In the genomic region with DNA sequence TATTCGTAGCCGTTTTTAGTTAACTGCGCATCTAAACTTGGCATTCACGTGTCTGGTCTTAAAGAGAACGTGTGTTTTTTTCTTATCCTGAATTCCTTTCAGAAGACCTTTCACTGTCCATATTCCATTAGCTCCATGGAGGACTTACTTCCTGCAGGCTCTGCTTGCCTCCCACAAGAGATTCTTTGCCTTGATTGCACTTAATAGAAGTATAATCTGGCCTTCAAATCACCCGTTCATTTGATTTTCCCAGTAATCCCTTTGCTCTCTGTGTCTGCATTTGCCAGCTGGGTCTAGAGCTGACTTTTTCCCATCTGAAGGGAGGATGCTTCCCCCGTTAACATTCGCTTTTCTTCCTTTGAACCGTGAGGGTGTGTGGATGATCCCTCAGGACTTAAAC, we compare ENCODE assay signal across 19 cellular contexts.
DNase-seq lines count a peak whose midpoint lies in the region; ATAC-seq, FAIRE-seq and TF ChIP-seq lines count a peak whose summit lies in the region.
"Had no signal": no experiment of that assay in that cellular context is flagged by ENCODE, and none has a peak within 500 bp of the region (broad histone marks: within the 10 kb centered on the region; RNA-seq: fewer than 3 reads in every experiment).

No MANE protein-coding gene starts in this region.

- intact Hi-C loops in HepG2 (cut with micrococcal nuclease; ENCODE audit: unreplicated experiment) (loop anchor here (2.0 kb wide), 1 partner anchor 209 kb away; no protein-coding TSS in a partner anchor), right lobe of liver (cut with DNase I) (no loop called here), MCF 10A (cut with micrococcal nuclease) (no loop called here)

- peaks cover 7% of the 10 kb centered on the region for H3K27me3 Mint-ChIP-seq in mesothelial cell of epicardium (ENCODE audit: low read depth)
- no peaks in the 10 kb centered on the region for H3K27me3 Mint-ChIP-seq in MCF 10A (ENCODE audit: insufficient read depth, unreplicated experiment)

- no peak for TF ChIP-seq RAD21 in HepG2 (CRISPR knock-in tag; IDR thresholded peaks at IDR 0.05)

- no peak overlapping the region for H3K27ac ChIP-seq in HepG2 (ENCODE audit: extremely low read length, insufficient read depth, low read length)
- H3K27ac ChIP-seq in right lobe of liver, result no peak overlapping the region
- H3K27ac ChIP-seq in hepatocyte, result no peak overlapping the region
- H3K27ac ChIP-seq: 22Rv1; A549; BLaER1 treated with 17β-estradiol and CSF1 and Interleukin-3, amounts not matched to agents 10 nM and 100 nM had no signal

- H3K36me3 ChIP-seq in HepG2 (replicated peaks in 1 of 2; ENCODE audit: control insufficient read depth in 1 of 2, insufficient read depth in 2 of 2, low read length in 2 of 2), result no peaks in the 10 kb centered on the region
- no peaks in the 10 kb centered on the region for H3K36me3 ChIP-seq in right lobe of liver
- H3K36me3 ChIP-seq in hepatocyte (replicated peaks; ENCODE audit: insufficient read depth, low read depth), result no peaks in the 10 kb centered on the region
- H3K36me3 ChIP-seq: BLaER1 treated with 17β-estradiol and CSF1 and Interleukin-3, amounts not matched to agents 10 nM and 100 nM had no signal

- DNase-seq in HepG2 (ENCODE audit: low spot score), result no peak
- DNase-seq in right lobe of liver, result no peak
- DNase-seq in SK-N-DZ (ENCODE audit: low spot score), result peak; percentile 97
- DNase-seq in mesothelial cell of epicardium (ENCODE audit: low spot score in 2 of 2, unreplicated experiment in 2 of 2), result no peak
- no peak for DNase-seq in hepatocyte (ENCODE audit: low spot score)
- no peak for DNase-seq in MCF 10A (ENCODE audit: unreplicated experiment)
- DNase-seq: AML-193; Calu3; CD8-positive, alpha-beta T cell; DMS 273 treated with DMSO at 0.1 percent for 48 hours; DMS53; DND-41; EL; HCEC 1CT had no signal

- no peak for FAIRE-seq in HepG2 (lab: Jason Lieb, UNC)
- FAIRE-seq: A549, GM12878 had no signal

- H3K9me3 ChIP-seq in HepG2 (ENCODE audit: low read length) (no peaks in the 10 kb centered on the region), right lobe of liver (no peaks in the 10 kb centered on the region), hepatocyte (ENCODE audit: low read depth) (no peaks in the 10 kb centered on the region)
- H3K9me3 ChIP-seq: A549 had no signal

- TF ChIP-seq POLR2A in HepG2 (IDR thresholded peaks at IDR 0.05; ENCODE audit: insufficient read depth in 1 of 2, low read depth in 2 of 2, low read length in 2 of 2), result no peak
- no peak for TF ChIP-seq POLR2A in right lobe of liver (IDR thresholded peaks at IDR 0.05)

- no peak for ATAC-seq in HepG2
- ATAC-seq in right lobe of liver, result no peak
- ATAC-seq in HG03175 (IDR thresholded peaks at IDR 0.05; ENCODE audit: unreplicated experiment), result no peak
- ATAC-seq: A549; CD8-positive, alpha-beta T cell; GM12878 had no signal

- H3K27ac Mint-ChIP-seq in mesothelial cell of epicardium, result peak overlapping the region; percentile 1
- H3K27ac Mint-ChIP-seq in MCF 10A (ENCODE audit: low read depth, unreplicated experiment), result no peak overlapping the region
- H3K27ac Mint-ChIP-seq: CD8-positive, alpha-beta T cell had no signal

- H3K9me2 ChIP-seq in hepatocyte (replicated peaks; ENCODE audit: insufficient read depth), result no peaks in the 10 kb centered on the region

- in situ Hi-C loops in HepG2 (cut with HindIII; ENCODE audit: extremely low pct_ligation_motif_present, low pct_unique_long_range_greater_than_20kb), result no loop called here

- peaks cover 0 to 29% of the 10 kb centered on the region in 2 experiments; a peak in 3 of 5 replicates for H3K27me3 ChIP-seq in HepG2 (ENCODE audit: control insufficient read depth in 1 of 2, insufficient read depth in 2 of 2, low read length in 2 of 2)
- H3K27me3 ChIP-seq in right lobe of liver, result no peaks in the 10 kb centered on the region
- no peaks in the 10 kb centered on the region for H3K27me3 ChIP-seq in hepatocyte
- H3K27me3 ChIP-seq: BLaER1 treated with 17β-estradiol and CSF1 and Interleukin-3, amounts not matched to agents 10 nM and 100 nM had no signal

- no peak overlapping the region for H2AFZ ChIP-seq in HepG2 (ENCODE audit: low read length)
- H2AFZ ChIP-seq in hepatocyte, result no peak overlapping the region

- TF ChIP-seq CTCF in HepG2 (CRISPR knock-in tag; IDR thresholded peaks at IDR 0.05), result no peak
- no peak for TF ChIP-seq CTCF in right lobe of liver (IDR thresholded peaks at IDR 0.05)
- TF ChIP-seq CTCF in mesothelial cell of epicardium (IDR thresholded peaks at IDR 0.05; ENCODE audit: unreplicated experiment), result no peak
- TF ChIP-seq CTCF in hepatocyte (IDR thresholded peaks at IDR 0.05; ENCODE audit: poor library complexity), result no peak
- TF ChIP-seq CTCF in MCF 10A (IDR thresholded peaks at IDR 0.05; ENCODE audit: unreplicated experiment), result no peak

- H3K9me3 Mint-ChIP-seq in mesothelial cell of epicardium, result no peaks in the 10 kb centered on the region
- no peaks in the 10 kb centered on the region for H3K9me3 Mint-ChIP-seq in MCF 10A (ENCODE audit: unreplicated experiment)
- H3K9me3 Mint-ChIP-seq: CD8-positive, alpha-beta T cell had no signal

- no peaks in the 10 kb centered on the region for H3K36me3 Mint-ChIP-seq in mesothelial cell of epicardium
- H3K36me3 Mint-ChIP-seq in MCF 10A (ENCODE audit: insufficient read depth, unreplicated experiment), result no peaks in the 10 kb centered on the region
- H3K36me3 Mint-ChIP-seq: CD8-positive, alpha-beta T cell had no signal

- POLR2A ChIA-PET in HepG2 (lab: Yijun Ruan, JAX), result no interaction called here
- POLR2A ChIA-PET in MCF 10A (lab: Yijun Ruan, JAX), result no interaction called here

- H3K4me3 ChIP-seq in HepG2 (replicated peaks in 1 of 3; ENCODE audit: insufficient read depth in 1 of 3, low read depth in 2 of 3, low read length in 3 of 3) (no peak overlapping the region), right lobe of liver (no peak overlapping the region), hepatocyte (no peak overlapping the region)
- H3K4me3 ChIP-seq: A549; BLaER1 treated with 17β-estradiol and CSF1 and Interleukin-3, amounts not matched to agents 10 nM and 100 nM; GM12878 had no signal

- H4K20me1 ChIP-seq in HepG2 (ENCODE audit: insufficient read depth, low read length), result no peaks in the 10 kb centered on the region
- no peaks in the 10 kb centered on the region for H4K20me1 ChIP-seq in hepatocyte (ENCODE audit: insufficient read depth, poor library complexity, severe bottlenecking)
- H4K20me1 ChIP-seq: BLaER1 treated with 17β-estradiol and CSF1 and Interleukin-3, amounts not matched to agents 10 nM and 100 nM had no signal

- H3K4me1 Mint-ChIP-seq in mesothelial cell of epicardium (peaks cover 10% of the 10 kb centered on the region), MCF 10A (ENCODE audit: insufficient read depth, unreplicated experiment) (peaks cover 8% of the 10 kb centered on the region)

- BruUV-seq in HepG2 (replicated peaks; lab: Mats Ljungman, UMichigan), result no TSS peak
- no TSS peak for BruUV-seq in MCF 10A (replicated peaks; lab: Mats Ljungman, UMichigan)

- CTCF ChIA-PET in HepG2 (lab: Yijun Ruan, JAX; ENCODE audit: low intra/inter-chr PET ratio, low total read pairs), result no interaction called here
- CTCF ChIA-PET in MCF 10A (lab: Yijun Ruan, JAX), result interaction anchor here (0.6 to 1.7 kb wide), 2 partner anchors 28 to 121 kb away, joined by 4 read pairs; no protein-coding TSS in a partner anchor

- no peak for TF ChIP-seq EP300 in HepG2 (IDR thresholded peaks at IDR 0.05; ENCODE audit: low read depth in 2 of 2, low read length in 2 of 2)
- no peak for TF ChIP-seq EP300 in HepG2 (CRISPR knock-in tag; IDR thresholded peaks at IDR 0.05; ENCODE audit: borderline replicate concordance)

- WGBS in HepG2 (ENCODE audit: low lambda C conversion rate), result 7% methylated on average over 9 of the region's 9 CpGs
- 64% methylated on average over 9 of the region's 9 CpGs for WGBS in right lobe of liver (ENCODE audit: insufficient coverage, low coverage, low lambda C conversion rate, missing lambda C conversion rate)
- 83% methylated on average over 9 of the region's 9 CpGs for WGBS in hepatocyte (ENCODE audit: low lambda C conversion rate, missing lambda C conversion rate)

- H3K4me1 ChIP-seq in HepG2 (ENCODE audit: insufficient read depth, low read length) (no peaks in the 10 kb centered on the region), right lobe of liver (no peaks in the 10 kb centered on the region), hepatocyte (ENCODE audit: insufficient read depth) (no peaks in the 10 kb centered on the region)

- no peak overlapping the region for H3K9ac ChIP-seq in HepG2 (ENCODE audit: insufficient read depth, low read depth, low read length)
- H3K9ac ChIP-seq: BLaER1 treated with 17β-estradiol and CSF1 and Interleukin-3, amounts not matched to agents 10 nM and 100 nM had no signal

- H3K4me2 ChIP-seq in HepG2 (ENCODE audit: low read depth, low read length) (no peak overlapping the region), hepatocyte (no peak overlapping the region)
- H3K4me2 ChIP-seq: A549; BLaER1 treated with 17β-estradiol and CSF1 and Interleukin-3, amounts not matched to agents 10 nM and 100 nM had no signal

- H3K79me2 ChIP-seq in HepG2 (ENCODE audit: insufficient read depth, low read length), result no peaks in the 10 kb centered on the region
- H3K79me2 ChIP-seq in hepatocyte, result no peaks in the 10 kb centered on the region

- H3K4me3 Mint-ChIP-seq in mesothelial cell of epicardium, result no peak overlapping the region
- no peak overlapping the region for H3K4me3 Mint-ChIP-seq in MCF 10A (ENCODE audit: unreplicated experiment)
- H3K4me3 Mint-ChIP-seq: CD8-positive, alpha-beta T cell had no signal

TF ChIP-seq in HepG2, 621 proteins besides CTCF, POLR2A, EP300 and RAD21:
- TF ChIP-seq ZNF577 (CRISPR knock-in tag; IDR thresholded peaks at IDR 0.05; ENCODE audit: borderline replicate concordance, low read depth) (no peak), MNT (IDR thresholded peaks at IDR 0.05) (peak; percentile 33; the same call in 1 of the 2 replicates)
TF ChIP-seq in HepG2: peak in this region for 1.
